ENCODE assay signal across 1 cellular context in genomic region chr4:112145326-112145819, GRCh38.
A peak's percentile ranks its signal among the peaks of the same experiment; 100 is the strongest.
TF ChIP-seq lines count a peak whose summit lies in the region.

Gene FAM241A, plus strand, starts transcription at chr4:112145454. Its CDS starts 127 bp downstream, at chr4:112145581.

TF ChIP-seq in HepG2, 621 proteins besides CTCF, POLR2A, EP300 and RAD21 (continued from another document and continues in another):
- TF ChIP-seq FOXO4 (CRISPR knock-in tag; conservative IDR thresholded peaks at IDR 0.05) (no peak), ZNF101 (CRISPR knock-in tag; IDR thresholded peaks at IDR 0.05; ENCODE audit: borderline replicate concordance, low read depth) (no peak), NFE2 (CRISPR knock-in tag; IDR thresholded peaks at IDR 0.05) (no peak), ZNF672 (CRISPR knock-in tag; IDR thresholded peaks at IDR 0.05) (peak; percentile 68; the same call in 1 of the 2 replicates), ETV5 (CRISPR knock-in tag; IDR thresholded peaks at IDR 0.05; ENCODE audit: borderline replicate concordance) (no peak), SPEN (CRISPR knock-in tag; IDR thresholded peaks at IDR 0.05; ENCODE audit: low read depth) (peak; percentile 59), CSRNP2 (CRISPR knock-in tag; conservative IDR thresholded peaks at IDR 0.05; ENCODE audit: low read depth) (0 out of 2 replicates have a peak, but pooled peaks have one; percentile 35), BORCS8-MEF2B (CRISPR knock-in tag; IDR thresholded peaks at IDR 0.05) (0 out of 2 replicates have a peak, but pooled peaks have one; percentile 35), ZNF766 (CRISPR knock-in tag; IDR thresholded peaks at IDR 0.05; ENCODE audit: borderline replicate concordance) (no peak; the same call in 1 of the 2 replicates), ZBTB39 (CRISPR knock-in tag; IDR thresholded peaks at IDR 0.05) (no peak), ZMYM4 (CRISPR knock-in tag; IDR thresholded peaks at IDR 0.05) (peak; percentile 53; the same call in 1 of the 2 replicates), DZIP1 (CRISPR knock-in tag; IDR thresholded peaks at IDR 0.05) (no peak), ZZZ3 (CRISPR knock-in tag; IDR thresholded peaks at IDR 0.05; ENCODE audit: borderline replicate concordance) (no peak), ZNF816 (CRISPR knock-in tag; IDR thresholded peaks at IDR 0.05; ENCODE audit: borderline replicate concordance) (no peak), NFAT5 (CRISPR knock-in tag; IDR thresholded peaks at IDR 0.05) (0 out of 2 replicates have a peak, but pooled peaks have one; percentile 26), DDIT3 (CRISPR knock-in tag; IDR thresholded peaks at IDR 0.05) (no peak), ZMAT3 (CRISPR knock-in tag; conservative IDR thresholded peaks at IDR 0.05) (0 out of 2 replicates have a peak, but pooled peaks have one; percentile 48), CEBPB (IDR thresholded peaks at IDR 0.05; ENCODE audit: borderline replicate concordance, low read depth, low read length) (no peak), ZBTB25 (CRISPR knock-in tag; IDR thresholded peaks at IDR 0.05) (no peak), ZNF33B (CRISPR knock-in tag; IDR thresholded peaks at IDR 0.05) (no peak), PHF8 (CRISPR knock-in tag; IDR thresholded peaks at IDR 0.05) (peak; percentile 53), MLLT10 (CRISPR knock-in tag; IDR thresholded peaks at IDR 0.05) (no peak), ZFP41 (CRISPR knock-in tag; IDR thresholded peaks at IDR 0.05; ENCODE audit: borderline replicate concordance) (no peak), ARNT2 (CRISPR knock-in tag; IDR thresholded peaks at IDR 0.05; ENCODE audit: low read depth) (peak; percentile 73; the same call in 1 of the 2 replicates), EZH2 (conservative IDR thresholded peaks at IDR 0.05; ENCODE audit: low read depth, low read length) (no peak), ZBTB10 (CRISPR knock-in tag; IDR thresholded peaks at IDR 0.05; ENCODE audit: borderline replicate concordance) (no peak), GZF1 (CRISPR knock-in tag; IDR thresholded peaks at IDR 0.05) (no peak), NCOA5 (CRISPR knock-in tag; IDR thresholded peaks at IDR 0.05) (no peak), ZBTB7B (CRISPR knock-in tag; IDR thresholded peaks at IDR 0.05) (no peak), ZNF546 (CRISPR knock-in tag; conservative IDR thresholded peaks at IDR 0.05) (no peak), ZFAT (CRISPR knock-in tag; conservative IDR thresholded peaks at IDR 0.05) (no peak), ZNF496 (CRISPR knock-in tag; IDR thresholded peaks at IDR 0.05; ENCODE audit: insufficient replicate concordance) (no peak), TFE3 (CRISPR knock-in tag; IDR thresholded peaks at IDR 0.05) (no peak), SALL1 (CRISPR knock-in tag; IDR thresholded peaks at IDR 0.05) (peak; percentile 62), MIER3 (CRISPR knock-in tag; IDR thresholded peaks at IDR 0.05; ENCODE audit: borderline replicate concordance) (no peak), SAFB2 (CRISPR knock-in tag; IDR thresholded peaks at IDR 0.05; ENCODE audit: borderline replicate concordance, low read depth) (no peak), ARHGAP35 (CRISPR knock-in tag; IDR thresholded peaks at IDR 0.05; ENCODE audit: borderline replicate concordance) (no peak), ZFYVE20 (CRISPR knock-in tag; IDR thresholded peaks at IDR 0.05; ENCODE audit: borderline replicate concordance, low read depth) (no peak), ZSCAN25 (CRISPR knock-in tag; IDR thresholded peaks at IDR 0.05) (no peak), ZNF354B (CRISPR knock-in tag; IDR thresholded peaks at IDR 0.05) (no peak), SRSF9 (IDR thresholded peaks at IDR 0.05; ENCODE audit: borderline replicate concordance, insufficient read depth, low read depth, low read length, poor library complexity, severe bottlenecking) (no peak), HNRNPLL (IDR thresholded peaks at IDR 0.05; ENCODE audit: low read depth, low read length, poor library complexity, severe bottlenecking) (peak; percentile 35), TARDBP (CRISPR knock-in tag; IDR thresholded peaks at IDR 0.05) (no peak)
